8 cellular contexts compared by ENCODE assay signal in the genomic region with DNA sequence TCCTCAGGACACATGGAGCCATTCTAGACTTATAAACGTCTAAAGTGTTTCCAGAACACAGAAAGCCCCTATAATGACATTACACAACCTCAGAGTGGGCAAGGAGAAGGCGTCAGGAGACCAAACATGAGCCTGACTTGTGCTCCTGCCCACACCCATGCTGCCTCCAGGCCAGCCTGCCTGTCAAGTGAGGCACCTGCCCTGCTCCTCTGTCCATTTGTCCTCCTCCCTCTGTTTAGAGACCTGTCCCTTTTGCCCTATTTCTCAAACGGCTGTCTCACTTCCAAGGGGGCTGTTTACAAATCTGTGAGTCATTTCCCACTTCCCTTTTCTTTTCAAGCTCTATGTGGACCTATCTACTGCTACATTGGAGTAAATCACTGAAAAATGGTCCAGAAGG. TPM values are rescaled to one million over a fixed set of nuclear protein-coding genes. Genes with fewer than 3 reads are reported as not detected.
DNase-seq lines count a peak whose midpoint lies in the region; ATAC-seq, FAIRE-seq and TF ChIP-seq lines count a peak whose summit lies in the region.

No MANE protein-coding gene starts in this region.

- no peak overlapping the region for H3K9ac ChIP-seq in OCI-LY3 (ENCODE audit: low read length)

- H3K4me3 Mint-ChIP-seq in activated T-cell treated with anti-CD3 and anti-CD28 coated beads, Interleukin-2, amount 50 U/mL, for 4 hours, result no peak overlapping the region

- H3K4me3 ChIP-seq in OCI-LY3 (ENCODE audit: low read length), result no peak overlapping the region

- H3K9me3 Mint-ChIP-seq in activated T-cell treated with anti-CD3 and anti-CD28 coated beads, Interleukin-2, amount 50 U/mL, for 4 hours, result no peaks in the 10 kb centered on the region

- H3K9me3 ChIP-seq in OCI-LY3 (ENCODE audit: insufficient read depth, low read length), result no peaks in the 10 kb centered on the region

- H3K4me2 ChIP-seq in OCI-LY3 (ENCODE audit: low read length), result peak overlapping the region; percentile 40

- peaks cover 2% of the 10 kb centered on the region for H3K4me1 Mint-ChIP-seq in activated T-cell treated with anti-CD3 and anti-CD28 coated beads, Interleukin-2, amount 50 U/mL, for 4 hours (ENCODE audit: low read depth)

- peaks cover 16% of the 10 kb centered on the region for H3K36me3 ChIP-seq in OCI-LY3 (replicated peaks; ENCODE audit: low read depth, low read length)

- peaks cover 27% of the 10 kb centered on the region for H3K36me3 Mint-ChIP-seq in activated T-cell treated with anti-CD3 and anti-CD28 coated beads, Interleukin-2, amount 50 U/mL, for 4 hours (ENCODE audit: insufficient read depth)

- FAIRE-seq in urothelium cell line (lab: Jason Lieb, UNC), result no peak

- ATAC-seq in HG02571 (IDR thresholded peaks at IDR 0.05; ENCODE audit: unreplicated experiment) (peak; percentile 61), left lobe of liver (peak; percentile 73), GM21381 (IDR thresholded peaks at IDR 0.05; ENCODE audit: unreplicated experiment) (no peak)
- ATAC-seq in activated T-cell treated with anti-CD3 and anti-CD28 coated beads, Interleukin-2, amount 50 U/mL, for 4 hours, result no peak

- DNase-seq in GF-D8 (lab: John Stamatoyannopoulos, UW) (peak; percentile 20), left lobe of liver (ENCODE audit: low spot score) (no peak), activated T-cell treated with anti-CD3 and anti-CD28 coated beads for 4 hours (no peak), urothelium cell line (ENCODE audit: low spot score) (no peak)
- no peak for DNase-seq in activated T-cell treated with anti-CD3 and anti-CD28 coated beads, Interleukin-2, amount 50 U/mL, for 4 hours

- H3K27ac ChIP-seq in OCI-LY3 (ENCODE audit: low read length), result no peak overlapping the region

- peaks cover 24% of the 10 kb centered on the region for H3K79me2 ChIP-seq in OCI-LY3 (ENCODE audit: low read length)

- H3K27me3 Mint-ChIP-seq in activated T-cell treated with anti-CD3 and anti-CD28 coated beads, Interleukin-2, amount 50 U/mL, for 4 hours (ENCODE audit: low read depth), result no peaks in the 10 kb centered on the region

- no peaks in the 10 kb centered on the region for H3K27me3 ChIP-seq in OCI-LY3 (ENCODE audit: low read depth, low read length)

- no peak for TF ChIP-seq CTCF in OCI-LY3 (IDR thresholded peaks at IDR 0.05; ENCODE audit: low read depth, low read length)

- peaks cover 19% of the 10 kb centered on the region for H3K4me1 ChIP-seq in OCI-LY3 (ENCODE audit: low read length)

- H4K20me1 ChIP-seq in OCI-LY3 (ENCODE audit: insufficient read depth, low read length), result peaks cover 27% of the 10 kb centered on the region

- no peak overlapping the region for H2AFZ ChIP-seq in OCI-LY3 (ENCODE audit: low read depth, low read length)

RNA-seq across cellular contexts. Expression of gene ZDHHC3, which starts 21.0 kb away (rescaled TPM):
- total RNA-seq in left lobe of liver, result 36.6 TPM
- total RNA-seq in activated T-cell treated with anti-CD3 and anti-CD28 coated beads, Interleukin-2, amount 50 U/mL, for 4 hours, result 10 to 100 TPM; 33.6 to 44.5 (median 34.6) TPM

RNA-seq across cellular contexts. Expression of gene EXOSC7, which starts 21.1 kb away (rescaled TPM):
- 14.6 TPM for total RNA-seq in left lobe of liver
- total RNA-seq in activated T-cell treated with anti-CD3 and anti-CD28 coated beads, Interleukin-2, amount 50 U/mL, for 4 hours, result 10 to 100 TPM; 75.4 to 88.8 (median 83.4) TPM

Comparison
In these comparisons a context has a peak if more than half of its experiments do, and no peak if none do; other contexts are left out.
1. ATAC-seq: peak in HG02571 (single experiment) and left lobe of liver (single experiment); none in GM21381 (single experiment) and activated T-cell treated with anti-CD3 and anti-CD28 coated beads, Interleukin-2, amount 50 U/mL, for 4 hours (0 of 2).